ENCODE assay signal across 1 cellular context in genomic region chr2:110211938-110212858, GRCh38.
TF ChIP-seq lines count a peak whose summit lies in the region.

TSS of gene MTLN (minus strand) at chr2:110212547. CDS start at chr2:110212525, 22 bp downstream.

TF ChIP-seq in K562, 482 proteins besides CTCF, POLR2A, EP300 and RAD21 (continued from another document and continues in another):
- no peak for TF ChIP-seq ZNF318 (IDR thresholded peaks at IDR 0.05; ENCODE audit: borderline replicate concordance in 1 of 2, low read depth in 1 of 2)
- no peak for TF ChIP-seq BMI1 (IDR thresholded peaks at IDR 0.05; ENCODE audit: low read length)
- TF ChIP-seq ZNF354B (CRISPR knock-in tag; IDR thresholded peaks at IDR 0.05): no peak
- TF ChIP-seq ZBTB8A (IDR thresholded peaks at IDR 0.05; ENCODE audit: partially characterized antibody): no peak
- no peak for TF ChIP-seq ZNF124 (CRISPR knock-in tag; IDR thresholded peaks at IDR 0.05)
- no peak for TF ChIP-seq NFXL1 (CRISPR knock-in tag; IDR thresholded peaks at IDR 0.05)
- TF ChIP-seq RFX7 (CRISPR knock-in tag; IDR thresholded peaks at IDR 0.05): no peak
- peak; percentile 88 for TF ChIP-seq NR2C1 (IDR thresholded peaks at IDR 0.05)
- TF ChIP-seq NR2C1 (tag; IDR thresholded peaks at IDR 0.05): peak; percentile 92
- TF ChIP-seq SAP30 (IDR thresholded peaks at IDR 0.05; ENCODE audit: borderline replicate concordance, insufficient read depth, low read depth, low read length, poor library complexity, severe bottlenecking): peak; percentile 42
- TF ChIP-seq EHMT2 (IDR thresholded peaks at IDR 0.05): peak; percentile 81; the same call in 1 of the 2 replicates
- TF ChIP-seq TRIM25 (IDR thresholded peaks at IDR 0.05; ENCODE audit: borderline replicate concordance): no peak
- no peak for TF ChIP-seq SFPQ (IDR thresholded peaks at IDR 0.05; ENCODE audit: low read depth, low read length)
- TF ChIP-seq ZBTB40 (IDR thresholded peaks at IDR 0.05): no peak
- no peak for TF ChIP-seq ZBTB40 (CRISPR knock-in tag; IDR thresholded peaks at IDR 0.05)
- no peak for TF ChIP-seq HDGF (IDR thresholded peaks at IDR 0.05)
- TF ChIP-seq CBFA2T3 (IDR thresholded peaks at IDR 0.05): no peak
- no peak for TF ChIP-seq ZNF436 (CRISPR knock-in tag; IDR thresholded peaks at IDR 0.05)
- no peak for TF ChIP-seq RERE (CRISPR knock-in tag; IDR thresholded peaks at IDR 0.05; ENCODE audit: borderline replicate concordance)
- no peak for TF ChIP-seq ZNF263 (CRISPR knock-in tag; IDR thresholded peaks at IDR 0.05; ENCODE audit: borderline replicate concordance)
- TF ChIP-seq MAZ (CRISPR knock-in tag; conservative IDR thresholded peaks at IDR 0.05 in 1 of 2, IDR thresholded peaks at IDR 0.05 in 1 of 2): peak; percentile 81 to 87
- TF ChIP-seq ZNF431 (CRISPR knock-in tag; IDR thresholded peaks at IDR 0.05): no peak
- TF ChIP-seq ZNF785 (CRISPR knock-in tag; IDR thresholded peaks at IDR 0.05): no peak
- no peak for TF ChIP-seq ZNF449 (CRISPR knock-in tag; IDR thresholded peaks at IDR 0.05)
- TF ChIP-seq ARNT (IDR thresholded peaks at IDR 0.05): no peak
